18 cellular contexts compared by ENCODE assay signal in genomic region chr4:148539387-148539786, GRCh38.
"Had no signal": no experiment of that assay in that cellular context is flagged by ENCODE, and none has a peak within 500 bp of the region (broad histone marks: within the 10 kb centered on the region; RNA-seq: fewer than 3 reads in every experiment).

No MANE protein-coding gene starts in this region.

- DNase-seq: activated CD4-positive, alpha-beta T cell treated with anti-CD3 and anti-CD28 coated beads for 36 hours; activated CD8-positive, alpha-beta memory T cell treated with anti-CD3 and anti-CD28 coated beads, Interleukin-2, amount 50 U/mL, for 4 hours; activated CD8-positive, alpha-beta T cell treated with anti-CD3 and anti-CD28 coated beads for 36 hours; activated gamma-delta T cell treated with Interleukin-2 at 50 U/mL for 16 hours; activated naive CD8-positive, alpha-beta T cell treated with anti-CD3 and anti-CD28 coated beads for 36 hours; activated T-cell treated with anti-CD3 and anti-CD28 coated beads, Interleukin-2, amount 50 U/mL, for 72 hours; anterior cingulate cortex; foreskin melanocyte; head of caudate nucleus; kidney; mammary epithelial cell; sigmoid colon; stimulated activated CD4-positive, alpha-beta T cell treated with anti-CD3 and anti-CD28 coated beads, Interleukin-12 subunit alpha, Interleukin-12 subunit beta, amount 100 ng/mL, for 4 hours; stimulated activated naive CD4-positive, alpha-beta T cell; substantia nigra; T1000 had no signal

- H3K27ac Mint-ChIP-seq: activated CD4-positive, alpha-beta T cell treated with anti-CD3 and anti-CD28 coated beads for 36 hours; activated CD8-positive, alpha-beta T cell treated with anti-CD3 and anti-CD28 coated beads for 36 hours; activated naive CD8-positive, alpha-beta T cell treated with anti-CD3 and anti-CD28 coated beads for 36 hours; activated T-cell treated with anti-CD3 and anti-CD28 coated beads, Interleukin-2, amount 50 U/mL, for 72 hours; nephron had no signal

- H3K27me3 ChIP-seq: sigmoid colon had no signal

- ATAC-seq: activated CD4-positive, alpha-beta T cell treated with anti-CD3 and anti-CD28 coated beads for 36 hours; activated CD8-positive, alpha-beta T cell treated with anti-CD3 and anti-CD28 coated beads for 36 hours; activated T-cell treated with anti-CD3 and anti-CD28 coated beads, Interleukin-2, amount 50 U/mL, for 72 hours had no signal

- H3K4me1 Mint-ChIP-seq: nephron had no signal

- H3K4me3 ChIP-seq: sigmoid colon had no signal

- H3K4me3 Mint-ChIP-seq: activated CD4-positive, alpha-beta T cell treated with anti-CD3 and anti-CD28 coated beads for 36 hours; activated CD8-positive, alpha-beta T cell treated with anti-CD3 and anti-CD28 coated beads for 36 hours; activated naive CD8-positive, alpha-beta T cell treated with anti-CD3 and anti-CD28 coated beads for 36 hours; activated T-cell treated with anti-CD3 and anti-CD28 coated beads, Interleukin-2, amount 50 U/mL, for 72 hours; nephron had no signal

- H3K36me3 ChIP-seq: sigmoid colon had no signal

- H3K4me1 ChIP-seq: sigmoid colon had no signal

- FAIRE-seq: endothelial cell of umbilical vein, kidney had no signal

- H3K27me3 Mint-ChIP-seq: activated CD8-positive, alpha-beta T cell treated with anti-CD3 and anti-CD28 coated beads for 36 hours; activated naive CD8-positive, alpha-beta T cell treated with anti-CD3 and anti-CD28 coated beads for 36 hours had no signal

- H3K27ac ChIP-seq: sigmoid colon had no signal
